ENCODE assay signal across 1 cellular context in the genomic region with DNA sequence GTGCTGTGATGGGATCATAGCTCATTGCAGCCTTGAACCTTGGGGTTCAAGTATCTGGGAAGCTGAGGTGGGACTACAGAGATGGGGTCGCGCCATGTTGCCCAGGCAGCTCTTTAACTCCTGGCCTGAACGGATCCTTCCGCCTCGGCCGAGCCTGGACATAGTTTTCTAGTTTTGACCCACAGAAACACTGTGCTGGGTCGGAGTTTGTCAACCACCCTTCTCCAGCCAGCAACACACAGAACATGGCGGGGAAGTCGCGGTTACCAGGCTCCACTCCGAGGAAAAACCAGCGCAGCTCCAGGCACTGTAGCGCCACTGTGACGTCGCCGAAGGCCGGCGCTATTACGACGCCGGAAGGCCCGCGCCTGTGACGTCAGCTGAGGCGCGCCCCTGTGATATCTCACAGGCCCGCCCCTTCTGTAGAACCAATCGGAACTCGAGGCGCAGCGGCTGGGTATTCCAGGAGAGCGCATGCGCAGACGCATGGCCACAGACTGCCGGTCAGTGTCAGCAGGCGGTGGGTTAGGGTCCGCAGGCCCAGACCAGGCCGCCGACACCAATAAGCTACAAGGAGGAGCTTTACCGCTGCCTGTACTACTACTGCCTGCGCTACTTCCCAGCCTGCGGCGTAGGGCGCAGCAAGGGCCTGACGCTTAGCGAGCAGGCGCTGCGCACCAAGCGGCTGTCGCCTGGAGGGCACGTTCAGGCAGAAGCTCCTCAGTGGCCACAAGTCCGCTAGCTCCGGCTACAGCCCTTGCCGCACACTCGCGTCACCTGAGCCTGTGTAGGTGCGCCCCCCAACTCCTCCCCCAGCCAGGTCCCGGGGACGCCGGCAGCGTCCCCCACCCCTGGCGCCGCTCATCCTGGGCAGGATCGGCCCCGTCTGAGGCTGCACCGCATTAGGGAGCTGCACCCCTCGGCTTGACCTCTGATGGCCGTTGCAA.
TF ChIP-seq lines count a peak whose summit lies in the region.

No MANE protein-coding gene starts in this region.

TF ChIP-seq in HepG2, 621 proteins besides CTCF, POLR2A, EP300 and RAD21 (continued from another document and continues in another):
- TF ChIP-seq, protein P1, sequence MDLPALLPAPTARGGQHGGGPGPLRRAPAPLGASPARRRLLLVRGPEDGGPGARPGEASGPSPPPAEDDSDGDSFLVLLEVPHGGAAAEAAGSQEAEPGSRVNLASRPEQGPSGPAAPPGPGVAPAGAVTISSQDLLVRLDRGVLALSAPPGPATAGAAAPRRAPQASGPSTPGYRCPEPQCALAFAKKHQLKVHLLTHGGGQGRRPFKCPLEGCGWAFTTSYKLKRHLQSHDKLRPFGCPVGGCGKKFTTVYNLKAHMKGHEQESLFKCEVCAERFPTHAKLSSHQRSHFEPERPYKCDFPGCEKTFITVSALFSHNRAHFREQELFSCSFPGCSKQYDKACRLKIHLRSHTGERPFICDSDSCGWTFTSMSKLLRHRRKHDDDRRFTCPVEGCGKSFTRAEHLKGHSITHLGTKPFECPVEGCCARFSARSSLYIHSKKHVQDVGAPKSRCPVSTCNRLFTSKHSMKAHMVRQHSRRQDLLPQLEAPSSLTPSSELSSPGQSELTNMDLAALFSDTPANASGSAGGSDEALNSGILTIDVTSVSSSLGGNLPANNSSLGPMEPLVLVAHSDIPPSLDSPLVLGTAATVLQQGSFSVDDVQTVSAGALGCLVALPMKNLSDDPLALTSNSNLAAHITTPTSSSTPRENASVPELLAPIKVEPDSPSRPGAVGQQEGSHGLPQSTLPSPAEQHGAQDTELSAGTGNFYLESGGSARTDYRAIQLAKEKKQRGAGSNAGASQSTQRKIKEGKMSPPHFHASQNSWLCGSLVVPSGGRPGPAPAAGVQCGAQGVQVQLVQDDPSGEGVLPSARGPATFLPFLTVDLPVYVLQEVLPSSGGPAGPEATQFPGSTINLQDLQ (CRISPR knock-in tag; IDR thresholded peaks at IDR 0.05), result no peak; the same call in 1 of the 2 replicates
- TF ChIP-seq MEF2D (CRISPR knock-in tag; IDR thresholded peaks at IDR 0.05), result peak; percentile 90; the same call in 1 of the 2 replicates
- TF ChIP-seq, protein P2, sequence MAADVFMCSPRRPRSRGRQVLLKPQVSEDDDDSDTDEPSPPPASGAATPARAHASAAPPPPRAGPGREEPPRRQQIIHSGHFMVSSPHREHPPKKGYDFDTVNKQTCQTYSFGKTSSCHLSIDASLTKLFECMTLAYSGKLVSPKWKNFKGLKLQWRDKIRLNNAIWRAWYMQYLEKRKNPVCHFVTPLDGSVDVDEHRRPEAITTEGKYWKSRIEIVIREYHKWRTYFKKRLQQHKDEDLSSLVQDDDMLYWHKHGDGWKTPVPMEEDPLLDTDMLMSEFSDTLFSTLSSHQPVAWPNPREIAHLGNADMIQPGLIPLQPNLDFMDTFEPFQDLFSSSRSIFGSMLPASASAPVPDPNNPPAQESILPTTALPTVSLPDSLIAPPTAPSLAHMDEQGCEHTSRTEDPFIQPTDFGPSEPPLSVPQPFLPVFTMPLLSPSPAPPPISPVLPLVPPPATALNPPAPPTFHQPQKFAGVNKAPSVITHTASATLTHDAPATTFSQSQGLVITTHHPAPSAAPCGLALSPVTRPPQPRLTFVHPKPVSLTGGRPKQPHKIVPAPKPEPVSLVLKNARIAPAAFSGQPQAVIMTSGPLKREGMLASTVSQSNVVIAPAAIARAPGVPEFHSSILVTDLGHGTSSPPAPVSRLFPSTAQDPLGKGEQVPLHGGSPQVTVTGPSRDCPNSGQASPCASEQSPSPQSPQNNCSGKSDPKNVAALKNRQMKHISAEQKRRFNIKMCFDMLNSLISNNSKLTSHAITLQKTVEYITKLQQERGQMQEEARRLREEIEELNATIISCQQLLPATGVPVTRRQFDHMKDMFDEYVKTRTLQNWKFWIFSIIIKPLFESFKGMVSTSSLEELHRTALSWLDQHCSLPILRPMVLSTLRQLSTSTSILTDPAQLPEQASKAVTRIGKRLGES (CRISPR knock-in tag; IDR thresholded peaks at IDR 0.05; ENCODE audit: borderline replicate concordance), result peak; percentile 46; the same call in 1 of the 2 replicates
- TF ChIP-seq, protein P3, sequence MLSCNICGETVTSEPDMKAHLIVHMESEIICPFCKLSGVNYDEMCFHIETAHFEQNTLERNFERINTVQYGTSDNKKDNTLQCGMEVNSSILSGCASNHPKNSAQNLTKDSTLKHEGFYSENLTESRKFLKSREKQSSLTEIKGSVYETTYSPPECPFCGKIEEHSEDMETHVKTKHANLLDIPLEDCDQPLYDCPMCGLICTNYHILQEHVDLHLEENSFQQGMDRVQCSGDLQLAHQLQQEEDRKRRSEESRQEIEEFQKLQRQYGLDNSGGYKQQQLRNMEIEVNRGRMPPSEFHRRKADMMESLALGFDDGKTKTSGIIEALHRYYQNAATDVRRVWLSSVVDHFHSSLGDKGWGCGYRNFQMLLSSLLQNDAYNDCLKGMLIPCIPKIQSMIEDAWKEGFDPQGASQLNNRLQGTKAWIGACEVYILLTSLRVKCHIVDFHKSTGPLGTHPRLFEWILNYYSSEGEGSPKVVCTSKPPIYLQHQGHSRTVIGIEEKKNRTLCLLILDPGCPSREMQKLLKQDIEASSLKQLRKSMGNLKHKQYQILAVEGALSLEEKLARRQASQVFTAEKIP (CRISPR knock-in tag; IDR thresholded peaks at IDR 0.05; ENCODE audit: borderline replicate concordance), result no peak
- TF ChIP-seq RFXAP (CRISPR knock-in tag; IDR thresholded peaks at IDR 0.05; ENCODE audit: borderline replicate concordance), result peak; percentile 92
- TF ChIP-seq ZSCAN29 (CRISPR knock-in tag; conservative IDR thresholded peaks at IDR 0.05), result no peak
- TF ChIP-seq ZBTB21 (CRISPR knock-in tag; IDR thresholded peaks at IDR 0.05), result peak; percentile 100
- TF ChIP-seq ZNF674 (CRISPR knock-in tag; IDR thresholded peaks at IDR 0.05; ENCODE audit: low read depth), result 0 out of 2 replicates have a peak, but pooled peaks have one; percentile 82
- TF ChIP-seq NFRKB (IDR thresholded peaks at IDR 0.05), result no peak
- peak; percentile 37; the same call in 1 of the 2 replicates for TF ChIP-seq ZC3H4 (CRISPR knock-in tag; IDR thresholded peaks at IDR 0.05; ENCODE audit: borderline replicate concordance)
- peak; percentile 75; the same call in 1 of the 2 replicates for TF ChIP-seq ZFP36L1 (CRISPR knock-in tag; IDR thresholded peaks at IDR 0.05)
- TF ChIP-seq PTBP1 (IDR thresholded peaks at IDR 0.05; ENCODE audit: low read depth, low read length, poor library complexity, severe bottlenecking), result peak; percentile 56
- TF ChIP-seq TBX3 (IDR thresholded peaks at IDR 0.05; ENCODE audit: borderline replicate concordance), result no peak; the same call in 1 of the 2 replicates
- no peak for TF ChIP-seq FOXM1 (CRISPR knock-in tag; IDR thresholded peaks at IDR 0.05)
- TF ChIP-seq KMT2A (CRISPR knock-in tag; IDR thresholded peaks at IDR 0.05), result peak; percentile 81
- TF ChIP-seq, protein P4, sequence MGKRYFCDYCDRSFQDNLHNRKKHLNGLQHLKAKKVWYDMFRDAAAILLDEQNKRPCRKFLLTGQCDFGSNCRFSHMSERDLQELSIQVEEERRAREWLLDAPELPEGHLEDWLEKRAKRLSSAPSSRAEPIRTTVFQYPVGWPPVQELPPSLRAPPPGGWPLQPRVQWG (CRISPR knock-in tag; IDR thresholded peaks at IDR 0.05; ENCODE audit: borderline replicate concordance, low read depth), result no peak
- TF ChIP-seq ZNF567 (CRISPR knock-in tag; IDR thresholded peaks at IDR 0.05; ENCODE audit: borderline replicate concordance), result no peak; the same call in 1 of the 2 replicates
- TF ChIP-seq, protein P5, sequence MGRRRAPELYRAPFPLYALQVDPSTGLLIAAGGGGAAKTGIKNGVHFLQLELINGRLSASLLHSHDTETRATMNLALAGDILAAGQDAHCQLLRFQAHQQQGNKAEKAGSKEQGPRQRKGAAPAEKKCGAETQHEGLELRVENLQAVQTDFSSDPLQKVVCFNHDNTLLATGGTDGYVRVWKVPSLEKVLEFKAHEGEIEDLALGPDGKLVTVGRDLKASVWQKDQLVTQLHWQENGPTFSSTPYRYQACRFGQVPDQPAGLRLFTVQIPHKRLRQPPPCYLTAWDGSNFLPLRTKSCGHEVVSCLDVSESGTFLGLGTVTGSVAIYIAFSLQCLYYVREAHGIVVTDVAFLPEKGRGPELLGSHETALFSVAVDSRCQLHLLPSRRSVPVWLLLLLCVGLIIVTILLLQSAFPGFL (CRISPR knock-in tag; IDR thresholded peaks at IDR 0.05), result peak; percentile 38; the same call in 1 of the 2 replicates
- TF ChIP-seq ZBTB38 (CRISPR knock-in tag; IDR thresholded peaks at IDR 0.05), result peak; percentile 96
- TF ChIP-seq, protein P6, sequence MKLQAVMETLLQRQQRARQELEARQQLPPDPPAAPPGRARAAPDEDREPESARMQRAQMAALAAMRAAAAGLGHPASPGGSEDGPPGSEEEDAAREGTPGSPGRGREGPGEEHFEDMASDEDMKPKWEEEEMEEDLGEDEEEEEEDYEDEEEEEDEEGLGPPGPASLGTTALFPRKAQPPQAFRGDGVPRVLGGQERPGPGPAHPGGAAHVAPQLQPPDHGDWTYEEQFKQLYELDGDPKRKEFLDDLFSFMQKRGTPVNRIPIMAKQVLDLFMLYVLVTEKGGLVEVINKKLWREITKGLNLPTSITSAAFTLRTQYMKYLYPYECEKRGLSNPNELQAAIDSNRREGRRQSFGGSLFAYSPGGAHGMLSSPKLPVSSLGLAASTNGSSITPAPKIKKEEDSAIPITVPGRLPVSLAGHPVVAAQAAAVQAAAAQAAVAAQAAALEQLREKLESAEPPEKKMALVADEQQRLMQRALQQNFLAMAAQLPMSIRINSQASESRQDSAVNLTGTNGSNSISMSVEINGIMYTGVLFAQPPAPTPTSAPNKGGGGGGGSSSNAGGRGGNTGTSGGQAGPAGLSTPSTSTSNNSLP (IDR thresholded peaks at IDR 0.05; ENCODE audit: low read depth, low read length), result 0 out of 2 replicates have a peak, but pooled peaks have one; percentile 32
- no peak for TF ChIP-seq USF2 (IDR thresholded peaks at IDR 0.05; ENCODE audit: low read depth, low read length)
- peak; percentile 51; the same call in 1 of the 2 replicates for TF ChIP-seq USF2 (CRISPR knock-in tag; IDR thresholded peaks at IDR 0.05; ENCODE audit: borderline replicate concordance)
- peak; percentile 39; the same call in 1 of the 2 replicates for TF ChIP-seq ZIK1 (CRISPR knock-in tag; IDR thresholded peaks at IDR 0.05; ENCODE audit: borderline replicate concordance, low read depth)
- TF ChIP-seq NFE2 (CRISPR knock-in tag; IDR thresholded peaks at IDR 0.05), result no peak
- TF ChIP-seq SMAD1 (CRISPR knock-in tag; IDR thresholded peaks at IDR 0.05; ENCODE audit: borderline replicate concordance, low read depth), result peak; percentile 88; the same call in 1 of the 2 replicates
- TF ChIP-seq ZEB1 (IDR thresholded peaks at IDR 0.05; ENCODE audit: insufficient replicate concordance, low read depth), result no peak
- peak; percentile 75; the same call in 1 of the 2 replicates for TF ChIP-seq PHF21A (CRISPR knock-in tag; IDR thresholded peaks at IDR 0.05)
- peak; percentile 96 for TF ChIP-seq REPIN1 (CRISPR knock-in tag; IDR thresholded peaks at IDR 0.05; ENCODE audit: borderline replicate concordance, low read depth)
- TF ChIP-seq ZNF331 (CRISPR knock-in tag; IDR thresholded peaks at IDR 0.05), result peak; percentile 72
- TF ChIP-seq, protein P7, sequence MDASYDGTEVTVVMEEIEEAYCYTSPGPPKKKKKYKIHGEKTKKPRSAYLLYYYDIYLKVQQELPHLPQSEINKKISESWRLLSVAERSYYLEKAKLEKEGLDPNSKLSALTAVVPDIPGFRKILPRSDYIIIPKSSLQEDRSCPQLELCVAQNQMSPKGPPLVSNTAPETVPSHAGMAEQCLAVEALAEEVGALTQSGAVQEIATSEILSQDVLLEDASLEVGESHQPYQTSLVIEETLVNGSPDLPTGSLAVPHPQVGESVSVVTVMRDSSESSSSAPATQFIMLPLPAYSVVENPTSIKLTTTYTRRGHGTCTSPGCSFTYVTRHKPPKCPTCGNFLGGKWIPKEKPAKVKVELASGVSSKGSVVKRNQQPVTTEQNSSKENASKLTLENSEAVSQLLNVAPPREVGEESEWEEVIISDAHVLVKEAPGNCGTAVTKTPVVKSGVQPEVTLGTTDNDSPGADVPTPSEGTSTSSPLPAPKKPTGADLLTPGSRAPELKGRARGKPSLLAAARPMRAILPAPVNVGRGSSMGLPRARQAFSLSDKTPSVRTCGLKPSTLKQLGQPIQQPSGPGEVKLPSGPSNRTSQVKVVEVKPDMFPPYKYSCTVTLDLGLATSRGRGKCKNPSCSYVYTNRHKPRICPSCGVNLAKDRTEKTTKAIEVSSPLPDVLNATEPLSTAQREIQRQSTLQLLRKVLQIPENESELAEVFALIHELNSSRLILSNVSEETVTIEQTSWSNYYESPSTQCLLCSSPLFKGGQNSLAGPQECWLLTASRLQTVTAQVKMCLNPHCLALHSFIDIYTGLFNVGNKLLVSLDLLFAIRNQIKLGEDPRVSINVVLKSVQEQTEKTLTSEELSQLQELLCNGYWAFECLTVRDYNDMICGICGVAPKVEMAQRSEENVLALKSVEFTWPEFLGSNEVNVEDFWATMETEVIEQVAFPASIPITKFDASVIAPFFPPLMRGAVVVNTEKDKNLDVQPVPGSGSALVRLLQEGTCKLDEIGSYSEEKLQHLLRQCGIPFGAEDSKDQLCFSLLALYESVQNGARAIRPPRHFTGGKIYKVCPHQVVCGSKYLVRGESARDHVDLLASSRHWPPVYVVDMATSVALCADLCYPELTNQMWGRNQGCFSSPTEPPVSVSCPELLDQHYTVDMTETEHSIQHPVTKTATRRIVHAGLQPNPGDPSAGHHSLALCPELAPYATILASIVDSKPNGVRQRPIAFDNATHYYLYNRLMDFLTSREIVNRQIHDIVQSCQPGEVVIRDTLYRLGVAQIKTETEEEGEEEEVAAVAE (CRISPR knock-in tag; IDR thresholded peaks at IDR 0.05; ENCODE audit: borderline replicate concordance), result peak; percentile 64; the same call in 1 of the 2 replicates
- no peak for TF ChIP-seq RAD51 (IDR thresholded peaks at IDR 0.05; ENCODE audit: borderline replicate concordance)
- TF ChIP-seq HNF1B (CRISPR knock-in tag; IDR thresholded peaks at IDR 0.05), result peak; percentile 94
